Comparison of ENCODE assay signal across 8 cellular contexts in the genomic region with DNA sequence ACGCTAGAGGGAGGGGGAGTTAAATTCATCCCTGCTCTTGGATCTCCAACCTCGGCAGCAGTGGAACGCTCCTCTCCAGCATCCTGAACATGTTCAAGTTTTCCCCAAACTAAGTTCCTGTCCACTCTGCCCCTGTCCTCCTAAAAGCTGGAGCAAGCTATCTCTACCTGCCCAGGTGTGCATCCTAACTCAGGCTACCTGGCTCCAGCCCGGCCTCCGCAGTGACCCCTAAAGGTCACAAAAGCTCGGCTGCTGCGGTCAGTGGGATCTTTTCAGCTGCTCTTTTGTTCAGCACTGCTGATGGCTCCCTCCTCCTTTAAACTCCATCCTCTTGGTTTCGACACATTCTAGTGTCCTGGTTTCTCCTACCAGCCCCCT. TPM values are rescaled to one million over a fixed set of nuclear protein-coding genes. Genes with fewer than 3 reads are reported as not detected.
A peak's percentile ranks its signal among the peaks of the same experiment; 100 is the strongest.
DNase-seq lines count a peak whose midpoint lies in the region; TF ChIP-seq lines count a peak whose summit lies in the region.

No MANE protein-coding gene starts in this region.

- CTCF ChIA-PET in Calu3 (lab: Charles Lee) = no interaction called here

- peaks cover 92% of the 10 kb centered on the region for H3K79me2 ChIP-seq in neural progenitor cell (ENCODE audit: low read depth)

- H2AFZ ChIP-seq in neural progenitor cell (replicated peaks) = peak overlapping the region; percentile 51

- H3K27me3 Mint-ChIP-seq in Calu3 (ENCODE audit: unreplicated experiment) (no peaks in the 10 kb centered on the region), neural progenitor cell (ENCODE audit: insufficient read depth, low read depth) (peaks cover 5% of the 10 kb centered on the region)

- peak overlapping the region; percentile 95 for H3K4me2 ChIP-seq in neural progenitor cell

- H3K4me3 Mint-ChIP-seq in Calu3 (ENCODE audit: low read depth, unreplicated experiment) (peak overlapping the region; percentile 85), neural progenitor cell (peak overlapping the region; percentile 95)

- peaks cover 9% of the 10 kb centered on the region for H3K4me1 Mint-ChIP-seq in Calu3 (ENCODE audit: low read depth, unreplicated experiment)
- H3K4me1 Mint-ChIP-seq in neural progenitor cell = peaks cover 38% of the 10 kb centered on the region

- intact Hi-C loops in Calu3 (cut with micrococcal nuclease; ENCODE audit: unreplicated experiment) = no loop called here

- H3K27ac Mint-ChIP-seq in Calu3 (ENCODE audit: unreplicated experiment) = peak overlapping the region; percentile 47
- peak overlapping the region; percentile 87 for H3K27ac Mint-ChIP-seq in neural progenitor cell

- H3K27ac ChIP-seq in ectodermal cell (ENCODE audit: insufficient read depth, low read depth, low read length, poor library complexity, severe bottlenecking) (no peak overlapping the region), neural progenitor cell (no peak overlapping the region)

- H3K4me1 ChIP-seq in ectodermal cell (ENCODE audit: control insufficient read depth, insufficient read depth, low read length) (peaks cover 15% of the 10 kb centered on the region), neural progenitor cell (peaks cover 34% of the 10 kb centered on the region)

- H3K4me3 ChIP-seq in ectodermal cell (ENCODE audit: insufficient read depth, low read depth, low read length) (peak overlapping the region; percentile 69), neural progenitor cell (peak overlapping the region; percentile 63)

- no TSS peak for BruUV-seq in Calu3 (replicated peaks; lab: Mats Ljungman, UMichigan)

- H3K9ac ChIP-seq in neural progenitor cell = no peak overlapping the region

- H3K9me3 ChIP-seq in ectodermal cell (ENCODE audit: control insufficient read depth, low read length) (no peaks in the 10 kb centered on the region), neural progenitor cell (ENCODE audit: low read depth) (no peaks in the 10 kb centered on the region)

- H3F3A ChIP-seq in neural progenitor cell (ENCODE audit: low read depth) = peaks cover 11% of the 10 kb centered on the region

- WGBS in ectodermal cell, 2 experiments = 17 to 18% methylated on average over 8 of the region's 8 CpGs

- no peaks in the 10 kb centered on the region for H3K36me3 ChIP-seq in ectodermal cell (ENCODE audit: control insufficient read depth, insufficient read depth, low read length)
- no peaks in the 10 kb centered on the region for H3K36me3 ChIP-seq in neural progenitor cell

- peaks cover 21% of the 10 kb centered on the region for H3K36me3 Mint-ChIP-seq in Calu3 (ENCODE audit: insufficient read depth, unreplicated experiment)
- peaks cover 2% of the 10 kb centered on the region for H3K36me3 Mint-ChIP-seq in neural progenitor cell

- H3K27me3 ChIP-seq in ectodermal cell (ENCODE audit: control insufficient read depth, insufficient read depth, low read length, poor library complexity, severe bottlenecking) = no peaks in the 10 kb centered on the region
- H3K27me3 ChIP-seq in neural progenitor cell = no peaks in the 10 kb centered on the region

- no peak for TF ChIP-seq CTCF in Calu3 (IDR thresholded peaks at IDR 0.05; ENCODE audit: unreplicated experiment)
- peak; percentile 51 for TF ChIP-seq CTCF in neural progenitor cell (IDR thresholded peaks at IDR 0.05)

- no peaks in the 10 kb centered on the region for H3K9me3 Mint-ChIP-seq in Calu3 (ENCODE audit: low read depth, unreplicated experiment)
- no peaks in the 10 kb centered on the region for H3K9me3 Mint-ChIP-seq in neural progenitor cell

- H4K20me1 ChIP-seq in neural progenitor cell (ENCODE audit: low read depth) = peaks cover 81% of the 10 kb centered on the region

- DNase-seq in Calu3 = peak; percentile 1
- peak; percentile 63 for DNase-seq in NCI-H146 (lab: John Stamatoyannopoulos, UW)
- DNase-seq in neural progenitor cell (ENCODE audit: low spot score) = peak; percentile 63
- DNase-seq in NCI-H187 (lab: John Stamatoyannopoulos, UW) = no peak
- DNase-seq in NCI-H128 (lab: John Stamatoyannopoulos, UW; ENCODE audit: unreplicated experiment) = no peak
- DNase-seq in nucleus accumbens (lab: John Stamatoyannopoulos, UW) = no peak
- DNase-seq in superior temporal gyrus (ENCODE audit: extremely low spot score) = no peak

RNA-seq across cellular contexts. Expression of gene DCUN1D2, which starts 1.4 kb away (rescaled TPM):
- 7.9 and 9.3 TPM in 2 replicates for total RNA-seq in Calu3 (2022)
- polyA plus RNA-seq in ectodermal cell (2013, experiment 1 of 4) = 28.3 TPM
- 26.8 TPM for polyA plus RNA-seq in ectodermal cell (2013, experiment 2 of 4)
- polyA plus RNA-seq in ectodermal cell (2013, experiment 3 of 4) = 15.7 TPM
- polyA plus RNA-seq in ectodermal cell (2013, experiment 4 of 4) = 18.8 TPM
- total RNA-seq in neural progenitor cell (ENCODE audit: low replicate concordance) = 17.4 and 23.8 TPM in 2 replicates

RNA-seq across cellular contexts. Expression of gene ADPRHL1, which starts 35.9 kb away (rescaled TPM):
- 2.0 and 2.8 TPM in 2 replicates for total RNA-seq in Calu3 (2022)
- polyA plus RNA-seq in ectodermal cell (2013, experiment 1 of 4) = 1.1 TPM
- polyA plus RNA-seq in ectodermal cell (2013, experiment 2 of 4) = 1.3 TPM
- 0.53 TPM for polyA plus RNA-seq in ectodermal cell (2013, experiment 3 of 4)
- polyA plus RNA-seq in ectodermal cell (2013, experiment 4 of 4) = 1.2 TPM
- 0.22 and 0.43 TPM in 2 replicates for total RNA-seq in neural progenitor cell (ENCODE audit: low replicate concordance)

Comparison
In these comparisons a context has a peak if more than half of its experiments do, and no peak if none do; other contexts are left out.
1. DNase-seq: peak in Calu3 (single experiment), NCI-H146 (single experiment) and neural progenitor cell (single experiment); none in NCI-H187 (0 of 2), NCI-H128 (single experiment), nucleus accumbens (0 of 56) and superior temporal gyrus (single experiment).